9 cellular contexts compared by ENCODE assay signal in the genomic region with DNA sequence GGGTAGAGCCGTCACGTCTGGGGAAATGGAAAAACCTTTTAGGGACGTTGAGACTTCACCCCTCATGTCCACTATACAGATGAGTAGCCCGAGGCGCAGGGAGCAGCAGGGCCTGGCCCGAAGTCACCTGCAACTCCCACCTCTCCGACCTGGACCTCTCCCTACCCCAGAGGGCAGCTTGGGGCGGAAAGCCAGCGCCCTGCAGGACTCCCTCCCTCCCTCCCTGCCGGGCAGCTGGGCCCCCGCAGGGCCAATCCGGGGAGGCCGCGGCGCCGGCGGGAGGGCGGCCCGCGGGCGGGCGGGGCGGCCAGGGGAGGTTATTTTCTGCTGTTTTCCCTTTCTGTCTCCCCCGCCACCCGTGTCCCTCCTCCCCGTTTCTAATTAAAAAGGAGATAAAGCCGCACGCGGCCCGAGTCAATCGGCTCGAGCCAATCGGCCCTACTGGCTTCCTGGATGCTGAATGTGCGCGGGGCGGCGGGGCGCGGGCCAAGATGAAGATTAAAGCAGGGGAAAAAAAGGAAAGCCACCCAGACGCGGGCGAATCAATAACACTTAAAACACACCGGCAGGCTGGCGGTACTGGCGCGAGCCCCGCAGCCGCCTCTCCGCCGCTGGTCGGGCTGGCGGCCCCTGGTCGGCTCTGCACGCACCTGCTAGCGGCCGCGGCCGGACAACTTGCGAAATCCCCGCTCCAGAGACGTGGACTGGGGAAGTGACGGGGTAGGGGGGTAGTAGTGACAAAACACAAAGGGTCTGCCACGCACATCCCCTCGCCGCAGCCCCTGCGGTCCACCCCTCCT. TPM values are rescaled to one million over a fixed set of nuclear protein-coding genes. Genes with fewer than 3 reads are reported as not detected.
DNase-seq lines count a peak whose midpoint lies in the region; ATAC-seq and TF ChIP-seq lines count a peak whose summit lies in the region.
"Had no signal": no experiment of that assay in that cellular context is flagged by ENCODE, and none has a peak within 500 bp of the region (broad histone marks: within the 10 kb centered on the region; RNA-seq: fewer than 3 reads in every experiment).

No MANE protein-coding gene starts in this region.

- H3K36me3 ChIP-seq in esophagus squamous epithelium = no peaks in the 10 kb centered on the region
- H3K36me3 ChIP-seq in psoas muscle (ENCODE audit: insufficient read depth in 1 of 2, low read depth in 1 of 2) = no peaks in the 10 kb centered on the region

- H2AK5ac ChIP-seq in H9 (ENCODE audit: insufficient read length, low read length) = no peak overlapping the region

- no peaks in the 10 kb centered on the region for H4K20me1 ChIP-seq in H9 (ENCODE audit: control insufficient read depth, insufficient read depth, insufficient read length)

- no peak overlapping the region for H4K5ac ChIP-seq in H9 (ENCODE audit: insufficient read length, low read depth, low read length)

- TF ChIP-seq CTCF in H9 (conservative IDR thresholded peaks at IDR 0.05) = no peak
- TF ChIP-seq CTCF in WTC11 (IDR thresholded peaks at IDR 0.05) = no peak
- no peak for TF ChIP-seq CTCF in esophagus squamous epithelium (IDR thresholded peaks at IDR 0.05)
- TF ChIP-seq CTCF in psoas muscle (IDR thresholded peaks at IDR 0.05) = no peak

- no peak overlapping the region for H3K9ac ChIP-seq in H9 (ENCODE audit: extremely low read depth, insufficient read length, low read length)

- POLR2A ChIA-PET in WTC11 (lab: Charles Lee) = interaction anchor here (1.3 kb wide), 1 partner anchor 220 kb away, joined by 3 read pairs; no protein-coding TSS in a partner anchor

- H3K23ac ChIP-seq in H9 (ENCODE audit: insufficient read length, low read depth, low read length) = no peak overlapping the region

- no peak overlapping the region for H3K27ac ChIP-seq in H9 (ENCODE audit: insufficient read length, low read depth, low read length)
- no peak overlapping the region for H3K27ac ChIP-seq in esophagus squamous epithelium
- no peak overlapping the region for H3K27ac ChIP-seq in psoas muscle

- CTCF ChIA-PET in WTC11 (lab: Charles Lee) = interaction anchor here (4.1 kb wide), 1 partner anchor 225 kb away, joined by 90 read pairs; no protein-coding TSS in a partner anchor

- peak overlapping the region; percentile 44 for H3K4me2 ChIP-seq in H9 (ENCODE audit: insufficient read depth, insufficient read length, low read length)

- peaks cover 94% of the 10 kb centered on the region for H3K27me3 Mint-ChIP-seq in H9 (ENCODE audit: low read depth)
- H3K27me3 Mint-ChIP-seq in WTC11 (ENCODE audit: low read depth) = peaks cover 90% of the 10 kb centered on the region

- H4K91ac ChIP-seq in H9 (ENCODE audit: insufficient read length, low read depth, low read length) = no peak overlapping the region

- no peak overlapping the region for H4K8ac ChIP-seq in H9 (replicated peaks; ENCODE audit: insufficient read length, low read depth, low read length)

- no peak overlapping the region for H3K4ac ChIP-seq in H9 (ENCODE audit: low read depth, low read length)

- H3K18ac ChIP-seq in H9 (ENCODE audit: insufficient read length, low read depth, low read length) = no peak overlapping the region

- WGBS in H9 (ENCODE audit: extremely low coverage, insufficient read length, low lambda C conversion rate) = no CpG with 5 or more reads among the region's 66 CpGs
- WGBS in esophagus squamous epithelium, 2 donors = 4 to 56% methylated on average over 5 to 21 of the region's 66 CpGs
- 3% methylated on average over 56 to 66 of the region's 66 CpGs for WGBS in psoas muscle, 3 donors

- intact Hi-C loops in esophagus squamous epithelium (cut with DNase I) = no loop called here
- intact Hi-C loops in psoas muscle (cut with DNase I) = no loop called here

- H3K36me3 Mint-ChIP-seq in H9 (ENCODE audit: insufficient read depth in 1 of 3, low read depth in 3 of 3) (peaks cover 0 to 2% (median 0%) of the 10 kb centered on the region in 3 experiments; a peak in 1 of 7 replicates), WTC11 (no peaks in the 10 kb centered on the region)

- no peak overlapping the region for H2BK5ac ChIP-seq in H9 (ENCODE audit: insufficient read length, low read length)

- no peaks in the 10 kb centered on the region for H3K79me2 ChIP-seq in H9 (ENCODE audit: insufficient read depth, low read length)

- DNase-seq in H9 = no peak
- peak; percentile 29 for DNase-seq in WTC11 (ENCODE audit: low spot score)
- DNase-seq in esophagus squamous epithelium (lab: John Stamatoyannopoulos, UW) = no peak
- no peak for DNase-seq in psoas muscle
- DNase-seq in middle frontal gyrus (ENCODE audit: extremely low spot score, low spot score) = no peak

- no peak overlapping the region for H3K56ac ChIP-seq in H9 (ENCODE audit: insufficient read length, low read depth, low read length)

- H3K27ac Mint-ChIP-seq in H9 = no peak overlapping the region
- H3K27ac Mint-ChIP-seq in WTC11 = no peak overlapping the region

- peak overlapping the region in 3 of 4 donors; percentile 35 to 61 (median 46) for H3K4me3 ChIP-seq in esophagus squamous epithelium
- peak overlapping the region; percentile 46 for H3K4me3 ChIP-seq in psoas muscle

- H2AFZ ChIP-seq in H9 (ENCODE audit: low read length) = no peak overlapping the region

- H3K4me3 Mint-ChIP-seq in H9 (peak overlapping the region; percentile 46 to 79), WTC11 (peak overlapping the region; percentile 71)

- H2BK12ac ChIP-seq in H9 (ENCODE audit: insufficient read length, low read depth, low read length) = no peak overlapping the region

- H3K4me1 ChIP-seq in H9 (ENCODE audit: insufficient read depth, low read length) (peaks cover 4% of the 10 kb centered on the region; the same call in 1 of the 2 replicates), esophagus squamous epithelium (peaks cover 20 to 33% (median 29%) of the 10 kb centered on the region in 3 donors), psoas muscle (peaks cover 11% of the 10 kb centered on the region)

- H2BK15ac ChIP-seq in H9 (ENCODE audit: low read depth, low read length) = no peak overlapping the region

- peak; percentile 2; the same call in 1 of the 2 replicates for ATAC-seq in WTC11
- ATAC-seq in psoas muscle = peak in 2 of 4 donors; percentile 28 to 29
- no peak for ATAC-seq in GM21786 (IDR thresholded peaks at IDR 0.05; ENCODE audit: unreplicated experiment)
- no peak for ATAC-seq in GM18870 (IDR thresholded peaks at IDR 0.05; ENCODE audit: unreplicated experiment)
- ATAC-seq in GM19324 (IDR thresholded peaks at IDR 0.05; ENCODE audit: low FRiP score, unreplicated experiment) = no peak

- no peaks in the 10 kb centered on the region; a peak in 2 of 5 replicates for H3K9me3 Mint-ChIP-seq in H9
- no peaks in the 10 kb centered on the region for H3K9me3 Mint-ChIP-seq in WTC11

- H3T11ph ChIP-seq in H9 (ENCODE audit: low read length) = no peak overlapping the region

- H3K9me3 ChIP-seq in H9 (ENCODE audit: control insufficient read depth, low read depth, low read length) (no peaks in the 10 kb centered on the region), esophagus squamous epithelium (no peaks in the 10 kb centered on the region), psoas muscle (no peaks in the 10 kb centered on the region)

- H3K14ac ChIP-seq in H9 (ENCODE audit: insufficient read depth, low read length) = no peak overlapping the region

- H3K79me1 ChIP-seq in H9 (ENCODE audit: insufficient read depth, low read depth, low read length, poor library complexity, severe bottlenecking) = no peaks in the 10 kb centered on the region

- H3K4me1 Mint-ChIP-seq in H9 (peaks cover 23 to 28% of the 10 kb centered on the region in 2 experiments), WTC11 (peaks cover 19% of the 10 kb centered on the region)

- no peak overlapping the region for H2BK120ac ChIP-seq in H9 (ENCODE audit: low read depth, low read length, poor library complexity, severe bottlenecking)

- TF ChIP-seq POLR2A in esophagus squamous epithelium (IDR thresholded peaks at IDR 0.05) = no peak

- H2BK20ac ChIP-seq in H9 (ENCODE audit: low read depth, low read length, poor library complexity, severe bottlenecking) = no peak overlapping the region

- peaks cover 53% of the 10 kb centered on the region for H3K27me3 ChIP-seq in H9 (ENCODE audit: insufficient read depth, low read length)
- H3K27me3 ChIP-seq in esophagus squamous epithelium = peaks cover 11 to 92% (median 15%) of the 10 kb centered on the region in 4 donors
- H3K27me3 ChIP-seq in psoas muscle (ENCODE audit: insufficient read depth in 3 of 3, low read length in 2 of 3) = peaks cover 0 to 89% (median 41%) of the 10 kb centered on the region in 3 donors

- peaks cover 24% of the 10 kb centered on the region for H3K23me2 ChIP-seq in H9 (ENCODE audit: insufficient read length, low read depth, low read length, poor library complexity, severe bottlenecking)

TF ChIP-seq in WTC11, 78 proteins besides CTCF, POLR2A, EP300 and RAD21:
- TF ChIP-seq, protein P1, sequence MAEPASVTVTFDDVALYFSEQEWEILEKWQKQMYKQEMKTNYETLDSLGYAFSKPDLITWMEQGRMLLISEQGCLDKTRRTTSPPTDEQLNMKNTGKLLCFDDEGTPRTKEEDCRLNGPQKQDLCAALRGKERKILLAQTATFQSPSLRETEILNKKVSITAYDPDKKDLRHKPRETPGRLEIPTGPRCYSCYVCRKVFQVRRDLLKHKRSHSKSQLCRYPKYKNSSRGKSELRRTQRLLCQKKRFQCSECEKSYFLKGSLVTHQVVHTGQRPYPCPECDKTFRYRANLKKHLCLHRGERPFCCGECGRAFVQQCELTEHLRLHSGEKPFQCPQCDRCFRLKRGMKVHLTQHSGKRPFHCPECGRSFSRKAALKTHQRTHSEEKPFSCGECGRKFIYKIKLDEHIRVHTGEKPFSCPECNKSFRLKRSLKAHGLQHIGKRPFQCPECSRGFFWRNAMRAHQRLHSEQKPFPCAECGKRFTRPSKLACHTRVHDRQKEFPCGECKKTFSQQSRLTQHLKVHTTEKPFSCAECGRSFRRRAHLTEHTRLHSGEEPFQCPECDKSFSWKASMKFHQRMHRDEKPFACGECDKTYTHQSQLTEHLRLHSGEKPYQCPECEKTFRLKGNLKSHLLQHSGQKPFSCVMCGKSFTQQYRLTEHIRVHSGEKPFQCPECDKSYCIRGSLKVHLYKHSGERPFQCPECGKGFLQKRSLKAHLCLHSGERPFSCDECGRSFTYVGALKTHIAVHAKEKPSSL (CRISPR knock-in tag; conservative IDR thresholded peaks at IDR 0.05) = no peak
- no peak for TF ChIP-seq ETV6 (CRISPR knock-in tag; IDR thresholded peaks at IDR 0.05)
- TF ChIP-seq EMX1 (CRISPR knock-in tag; IDR thresholded peaks at IDR 0.05) = no peak
- TF ChIP-seq RORB (CRISPR knock-in tag; IDR thresholded peaks at IDR 0.05) = no peak
- 0 out of 2 replicates have a peak, but pooled peaks have one; percentile 34 for TF ChIP-seq ZBTB21 (CRISPR knock-in tag; IDR thresholded peaks at IDR 0.05; ENCODE audit: borderline replicate concordance)
- no peak for TF ChIP-seq CBFB (CRISPR knock-in tag; IDR thresholded peaks at IDR 0.05; ENCODE audit: low read depth)
- TF ChIP-seq RELA (CRISPR knock-in tag; IDR thresholded peaks at IDR 0.05; ENCODE audit: borderline replicate concordance) = 0 out of 2 replicates have a peak, but pooled peaks have one; percentile 22
- no peak for TF ChIP-seq NFE2L1 (CRISPR knock-in tag; IDR thresholded peaks at IDR 0.05)
- no peak for TF ChIP-seq FOXJ3 (CRISPR knock-in tag; IDR thresholded peaks at IDR 0.05; ENCODE audit: borderline replicate concordance)
TF ChIP-seq in WTC11: peak in this region for 2.

RNA-seq across cellular contexts. Expression of a gene that starts 1.8 kb away (rescaled TPM):
- total RNA-seq in H9 (2021) = not detected in 2 replicates
- 0.04 to 0.07 TPM in 2 of 3 replicates, not detected in the other for total RNA-seq in WTC11 (2021)
- total RNA-seq in esophagus squamous epithelium = under 1 TPM in 3 of 4 donors, not detected in 1; 0.09 to 0.91 (median 0.73) TPM
- not detected for total RNA-seq in psoas muscle
- under 1 TPM in 1 of 3 donors, not detected in 2; 0.04 TPM for polyA plus RNA-seq in psoas muscle
- total RNA-seq: fibroblast of villous mesenchyme had no signal
